Comparison of ENCODE assay signal across 1 cellular context in the genomic region with DNA sequence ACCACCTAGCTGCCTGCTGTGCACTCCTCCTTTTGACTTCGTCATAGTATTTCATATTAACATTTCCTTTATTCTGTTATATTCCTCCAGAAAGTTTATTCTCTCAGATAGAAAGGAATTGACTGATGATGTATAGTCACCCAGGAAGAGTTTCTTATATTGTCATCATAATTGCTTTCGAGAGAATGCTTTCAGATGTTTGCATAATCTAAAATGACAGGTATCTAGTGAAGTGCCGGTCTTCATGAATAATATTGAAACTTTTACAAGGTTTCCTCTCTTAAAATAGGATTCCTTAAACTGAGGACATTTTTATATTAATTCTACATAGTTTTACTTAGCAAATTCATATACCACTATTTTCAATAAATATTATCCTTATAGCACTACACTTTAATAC.
TF ChIP-seq lines count a peak whose summit lies in the region.

No MANE protein-coding gene starts in this region.

TF ChIP-seq in GM12878, 131 proteins besides CTCF, POLR2A, EP300 and RAD21 (continued from another document):
- peak; percentile 53; the same call in 1 of the 2 replicates for TF ChIP-seq NFIC (IDR thresholded peaks at IDR 0.05; ENCODE audit: low read depth, low read length)
- no peak for TF ChIP-seq IRF4 (IDR thresholded peaks at IDR 0.05; ENCODE audit: low read depth, low read length)
- TF ChIP-seq MEF2A (IDR thresholded peaks at IDR 0.05; ENCODE audit: insufficient read depth, low read depth, low read length): 0 out of 2 replicates have a peak, but pooled peaks have one; percentile 27
